ENCODE assay signal across 27 cellular contexts in genomic region chr5:97070234-97070633, GRCh38.
"Had no signal": no experiment of that assay in that cellular context is flagged by ENCODE, and none has a peak within 500 bp of the region (broad histone marks: within the 10 kb centered on the region; RNA-seq: fewer than 3 reads in every experiment).

No MANE protein-coding gene starts in this region.

- H3K36me3 ChIP-seq: brain microvascular endothelial cell, suprapubic skin, tibial nerve had no signal

- ATAC-seq: activated CD8-positive, alpha-beta T cell treated with anti-CD3 and anti-CD28 coated beads for 36 hours; activated T-cell treated with anti-CD3 and anti-CD28 coated beads, Interleukin-2, amount 50 U/mL, for 4 hours; activated T-helper 17 cell treated with anti-CD3 and anti-CD28 coated beads, Interleukin-2, amount 50 U/mL, for 72 hours; effector memory CD8-positive, alpha-beta T cell; left cardiac atrium; left ventricle myocardium superior; naive thymus-derived CD4-positive, alpha-beta T cell; right cardiac atrium; stimulated activated effector memory CD8-positive, alpha-beta T cell treated with anti-CD3 and anti-CD28 coated beads, Interleukin-12 subunit alpha, Interleukin-12 subunit beta, amount 100 ng/mL, for 72 hours; stimulated activated naive CD8-positive, alpha-beta T cell treated with anti-CD3 and anti-CD28 coated beads, Interleukin-15, amount 100 ng/mL, for 72 hours had no signal

- H2AFZ ChIP-seq: parathyroid adenoma had no signal

- H3K27me3 ChIP-seq: brain microvascular endothelial cell, suprapubic skin, tibial nerve had no signal

- H3K4me3 ChIP-seq: tibial nerve had no signal

- H3K4me1 ChIP-seq: parathyroid adenoma, tibial nerve had no signal

- FAIRE-seq: astrocyte, urothelium cell line had no signal

- DNase-seq: activated B cell treated with CpG ODN at 0.5 μM for 24 hours; activated CD4-positive, alpha-beta T cell treated with anti-CD3 and anti-CD28 coated beads, Interleukin-2, amount 50 U/mL, for 1 hour; activated CD8-positive, alpha-beta T cell treated with anti-CD3 and anti-CD28 coated beads for 36 hours; activated gamma-delta T cell treated with Interleukin-2 at 50 U/mL for 16 hours; activated naive CD4-positive, alpha-beta T cell treated with anti-CD3 and anti-CD28 coated beads, Interleukin-2, amount 50 U/mL, for 16 hours; activated T-cell treated with anti-CD3 and anti-CD28 coated beads, Interleukin-2, amount 50 U/mL, for 4 hours; amniotic stem cell; brain microvascular endothelial cell; cortex of kidney; effector memory CD8-positive, alpha-beta T cell; erythroblast; head of caudate nucleus; hippocampal formation; left cardiac atrium; left ventricle myocardium superior; naive thymus-derived CD4-positive, alpha-beta T cell; right cardiac atrium; stimulated activated CD4-positive, alpha-beta T cell treated with anti-CD3 and anti-CD28 coated beads, Interleukin-4, amount 100 ng/mL, for 1 hour; stimulated activated naive CD8-positive, alpha-beta T cell treated with anti-CD3 and anti-CD28 coated beads, Interleukin-15, amount 100 ng/mL, for 72 hours; T-helper 1 cell had no signal

- H3K9ac ChIP-seq: parathyroid adenoma had no signal

- H3K79me2 ChIP-seq: parathyroid adenoma had no signal

- H3K27ac ChIP-seq: brain microvascular endothelial cell, parathyroid adenoma, tibial nerve had no signal

- H3K9me3 ChIP-seq: suprapubic skin, tibial nerve had no signal
